In genomic region chr3:172174396-172175253, GRCh38 we compare ENCODE assay signal across 13 cellular contexts.
A peak's percentile ranks its signal among the peaks of the same experiment; 100 is the strongest.
DNase-seq lines count a peak whose midpoint lies in the region; ATAC-seq and TF ChIP-seq lines count a peak whose summit lies in the region.
"Had no signal": no experiment of that assay in that cellular context is flagged by ENCODE, and none has a peak within 500 bp of the region (broad histone marks: within the 10 kb centered on the region; RNA-seq: fewer than 3 reads in every experiment).

No MANE protein-coding gene starts in this region.

- no peak for TF ChIP-seq CTCF in AG04450 (IDR thresholded peaks at IDR 0.05; ENCODE audit: low read depth, low read length)
- no peak for TF ChIP-seq CTCF in PC-9 (conservative IDR thresholded peaks at IDR 0.05)
- TF ChIP-seq CTCF in fibroblast of villous mesenchyme (IDR thresholded peaks at IDR 0.05; ENCODE audit: insufficient read depth, low read depth, low read length), result no peak

- peaks cover 65% of the 10 kb centered on the region for H3K4me1 ChIP-seq in PC-9 (replicated peaks; ENCODE audit: insufficient read depth)
- H3K4me1 ChIP-seq in neuron (ENCODE audit: insufficient read depth, low read length), result peaks cover 43% of the 10 kb centered on the region

- H3K9me3 ChIP-seq in AG04450 (ENCODE audit: control insufficient read depth, insufficient read depth, low read length), result no peaks in the 10 kb centered on the region
- no peaks in the 10 kb centered on the region for H3K9me3 ChIP-seq in PC-9 (ENCODE audit: insufficient read depth, low read depth)
- H3K9me3 ChIP-seq in neuron (ENCODE audit: low read length), result no peaks in the 10 kb centered on the region

- CTCF ChIA-PET in AG04450 (lab: Charles Lee), result no interaction called here
- CTCF ChIA-PET in PC-9 (lab: Charles Lee), result no interaction called here

- POLR2A ChIA-PET in AG04450 (lab: Yijun Ruan, JAX) (interaction anchor here (0.6 to 0.8 kb wide), 2 partner anchors 38 to 52 kb away, joined by 3 read pairs; no protein-coding TSS in a partner anchor), PC-9 (lab: Charles Lee; ENCODE audit: unreplicated experiment) (no interaction called here)

- H3K9me2 ChIP-seq in PC-9 (ENCODE audit: insufficient read depth), result no peaks in the 10 kb centered on the region

- H3K4me3 ChIP-seq in AG04450 (ENCODE audit: low read depth, low read length) (no peak overlapping the region), PC-9 (no peak overlapping the region), fibroblast of villous mesenchyme (ENCODE audit: low read depth, low read length) (no peak overlapping the region), neuron (ENCODE audit: low read length) (peak overlapping the region; percentile 28)

- no peak for ATAC-seq in GM21825 (IDR thresholded peaks at IDR 0.05; ENCODE audit: unreplicated experiment)
- ATAC-seq: HCT116 had no signal

- peaks cover 39% of the 10 kb centered on the region for H4K20me1 ChIP-seq in PC-9 (ENCODE audit: insufficient read depth)

- H3K27me3 ChIP-seq in AG04450 (ENCODE audit: control insufficient read depth, insufficient read depth, low read length) (no peaks in the 10 kb centered on the region), PC-9 (ENCODE audit: insufficient read depth, low read depth) (no peaks in the 10 kb centered on the region), neuron (ENCODE audit: insufficient read depth, low read length) (no peaks in the 10 kb centered on the region)

- no TSS peak for BruUV-seq in PC-9 (replicated peaks; lab: Mats Ljungman, UMichigan)

- DNase-seq in AG04450 (ENCODE audit: low read depth, low spot score) (no peak), PC-9 (no peak), fibroblast of villous mesenchyme (ENCODE audit: low read depth) (peak; percentile 30), NCI-H2081 treated with DMSO at 0.1 percent for 48 hours (lab: John Stamatoyannopoulos, UW) (no peak), NCI-H345 (lab: John Stamatoyannopoulos, UW) (no peak), LoVo (ENCODE audit: low spot score) (no peak)
- DNase-seq: AML-193; effector CD8-positive, alpha-beta T cell; NCI-H1105; NCI-H524 had no signal

- peaks cover 75% of the 10 kb centered on the region for H3F3A ChIP-seq in PC-9 (ENCODE audit: insufficient read depth, low read depth)

- intact Hi-C loops in PC-9 (cut with micrococcal nuclease; ENCODE audit: unreplicated experiment), result no loop called here

- H3K27ac ChIP-seq in AG04450 (ENCODE audit: low read depth, low read length), result peak overlapping the region; percentile 41
- 0 out of 2 replicates have a peak overlapping the region, but pooled peaks have one; percentile 9 for H3K27ac ChIP-seq in PC-9

- H2AFZ ChIP-seq in PC-9, result no peak overlapping the region
- H2AFZ ChIP-seq in neuron (ENCODE audit: low read depth, low read length), result no peak overlapping the region

- H3K36me3 ChIP-seq in PC-9 (ENCODE audit: low read depth) (peaks cover 47% of the 10 kb centered on the region), neuron (ENCODE audit: insufficient read depth, low read length) (peaks cover 2% of the 10 kb centered on the region)

- H3K79me2 ChIP-seq in PC-9 (ENCODE audit: low read depth), result peaks cover 97% of the 10 kb centered on the region

- H3K4me2 ChIP-seq in PC-9, result no peak overlapping the region
